ENCODE assay signal across 1 cellular context in the genomic region with DNA sequence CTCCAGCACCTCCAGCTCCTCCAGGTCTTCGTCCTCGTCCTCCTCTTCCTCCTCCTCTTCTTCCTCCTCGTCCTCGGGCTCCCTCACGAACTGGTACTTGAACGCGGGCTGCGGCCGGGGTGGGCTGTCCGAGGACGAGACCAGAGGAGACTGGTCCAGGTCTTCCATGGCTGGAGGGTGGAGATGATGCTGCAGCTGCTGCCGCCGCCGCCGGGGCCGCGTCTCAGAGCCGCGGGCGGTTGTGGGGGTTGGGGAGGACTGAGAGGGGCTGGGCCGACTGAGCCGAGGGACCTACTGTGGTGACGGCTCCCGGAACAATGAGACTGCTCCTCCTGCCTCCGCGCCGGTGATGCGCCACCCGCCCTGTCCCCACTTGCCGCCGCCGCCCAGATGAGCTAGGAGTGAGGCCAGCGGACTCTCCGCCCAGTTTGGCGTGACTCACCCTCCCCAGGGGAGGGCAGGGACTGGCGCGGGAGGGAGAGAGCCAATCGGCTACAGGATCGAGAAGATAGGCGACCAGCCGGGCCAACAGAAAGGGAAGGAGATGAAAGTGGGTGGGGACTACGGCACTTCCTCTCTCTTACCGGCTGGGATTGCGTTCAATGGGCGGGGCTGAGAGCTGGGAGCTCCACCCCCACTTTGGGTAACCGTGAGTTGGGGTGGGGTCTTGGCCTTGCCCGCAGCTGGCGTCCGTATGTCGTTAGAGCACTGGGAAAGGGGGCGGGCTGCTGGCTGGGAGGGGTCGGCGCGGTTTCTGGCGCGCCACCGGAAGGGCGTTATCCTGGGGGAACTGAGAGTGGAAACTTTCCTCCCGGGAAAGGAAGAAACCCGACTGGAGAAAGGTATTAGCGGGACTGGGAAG.
TF ChIP-seq lines count a peak whose summit lies in the region.

A gene with protein sequence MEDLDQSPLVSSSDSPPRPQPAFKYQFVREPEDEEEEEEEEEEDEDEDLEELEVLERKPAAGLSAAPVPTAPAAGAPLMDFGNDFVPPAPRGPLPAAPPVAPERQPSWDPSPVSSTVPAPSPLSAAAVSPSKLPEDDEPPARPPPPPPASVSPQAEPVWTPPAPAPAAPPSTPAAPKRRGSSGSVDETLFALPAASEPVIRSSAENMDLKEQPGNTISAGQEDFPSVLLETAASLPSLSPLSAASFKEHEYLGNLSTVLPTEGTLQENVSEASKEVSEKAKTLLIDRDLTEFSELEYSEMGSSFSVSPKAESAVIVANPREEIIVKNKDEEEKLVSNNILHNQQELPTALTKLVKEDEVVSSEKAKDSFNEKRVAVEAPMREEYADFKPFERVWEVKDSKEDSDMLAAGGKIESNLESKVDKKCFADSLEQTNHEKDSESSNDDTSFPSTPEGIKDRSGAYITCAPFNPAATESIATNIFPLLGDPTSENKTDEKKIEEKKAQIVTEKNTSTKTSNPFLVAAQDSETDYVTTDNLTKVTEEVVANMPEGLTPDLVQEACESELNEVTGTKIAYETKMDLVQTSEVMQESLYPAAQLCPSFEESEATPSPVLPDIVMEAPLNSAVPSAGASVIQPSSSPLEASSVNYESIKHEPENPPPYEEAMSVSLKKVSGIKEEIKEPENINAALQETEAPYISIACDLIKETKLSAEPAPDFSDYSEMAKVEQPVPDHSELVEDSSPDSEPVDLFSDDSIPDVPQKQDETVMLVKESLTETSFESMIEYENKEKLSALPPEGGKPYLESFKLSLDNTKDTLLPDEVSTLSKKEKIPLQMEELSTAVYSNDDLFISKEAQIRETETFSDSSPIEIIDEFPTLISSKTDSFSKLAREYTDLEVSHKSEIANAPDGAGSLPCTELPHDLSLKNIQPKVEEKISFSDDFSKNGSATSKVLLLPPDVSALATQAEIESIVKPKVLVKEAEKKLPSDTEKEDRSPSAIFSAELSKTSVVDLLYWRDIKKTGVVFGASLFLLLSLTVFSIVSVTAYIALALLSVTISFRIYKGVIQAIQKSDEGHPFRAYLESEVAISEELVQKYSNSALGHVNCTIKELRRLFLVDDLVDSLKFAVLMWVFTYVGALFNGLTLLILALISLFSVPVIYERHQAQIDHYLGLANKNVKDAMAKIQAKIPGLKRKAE (minus strand): TSS at position 319 of the 862 bp plus-strand sequence. CDS start 151 bp downstream, at position 168.

TF ChIP-seq in H1, 55 proteins besides CTCF, POLR2A, EP300 and RAD21 (continued from another document and continues in another):
- TF ChIP-seq HDAC2 (IDR thresholded peaks at IDR 0.05; ENCODE audit: borderline replicate concordance in 1 of 2, low read depth in 2 of 2, low read length in 2 of 2) (no peak; a peak in 1 of 4 replicates), CBX8 (IDR thresholded peaks at IDR 0.05; ENCODE audit: borderline replicate concordance, low read depth, low read length) (no peak), MAX (IDR thresholded peaks at IDR 0.05) (peak; percentile 64), CBX5 (IDR thresholded peaks at IDR 0.05; ENCODE audit: low read depth, low read length) (no peak), CHD7 (IDR thresholded peaks at IDR 0.05; ENCODE audit: insufficient replicate concordance, low read length) (no peak), BRCA1 (IDR thresholded peaks at IDR 0.05; ENCODE audit: low read depth, low read length) (no peak), KDM1A (IDR thresholded peaks at IDR 0.05; ENCODE audit: borderline replicate concordance, low read length) (no peak), BACH1 (IDR thresholded peaks at IDR 0.05; ENCODE audit: low read length) (no peak), CHD1 (IDR thresholded peaks at IDR 0.05; ENCODE audit: low read depth, low read length) (no peak; the same call in 1 of the 2 replicates), SP2 (IDR thresholded peaks at IDR 0.05; ENCODE audit: low read length) (peak; percentile 78), GTF2F1 (IDR thresholded peaks at IDR 0.05; ENCODE audit: borderline replicate concordance, low read depth, low read length) (no peak), TAF7 (optimal IDR thresholded peaks at IDR 0.05; ENCODE audit: borderline replicate concordance, low read depth, low read length) (peak; percentile 79), ATF3 (IDR thresholded peaks at IDR 0.05; ENCODE audit: insufficient read depth, low read depth, low read length) (no peak), RBBP5 (IDR thresholded peaks at IDR 0.05; ENCODE audit: borderline replicate concordance, low read depth, low read length) (0 out of 2 replicates have a peak, but pooled peaks have one; percentile 64), KDM5A (IDR thresholded peaks at IDR 0.05; ENCODE audit: low read length) (no peak), EZH2 (IDR thresholded peaks at IDR 0.05; ENCODE audit: low read depth, low read length, severe bottlenecking) (no peak), RFX5 (IDR thresholded peaks at IDR 0.05; ENCODE audit: borderline replicate concordance, low read depth, low read length) (no peak), CEBPB (IDR thresholded peaks at IDR 0.05; ENCODE audit: low read depth, low read length) (no peak), SAP30 (IDR thresholded peaks at IDR 0.05; ENCODE audit: insufficient read depth, insufficient replicate concordance, low read length) (no peak), SP1 (IDR thresholded peaks at IDR 0.05; ENCODE audit: low read depth, low read length) (peak; percentile 96), SRF (IDR thresholded peaks at IDR 0.05; ENCODE audit: low read depth, low read length) (no peak), JUN (IDR thresholded peaks at IDR 0.05; ENCODE audit: low read depth, low read length) (no peak), SP4 (IDR thresholded peaks at IDR 0.05; ENCODE audit: low read length) (0 out of 2 replicates have a peak, but pooled peaks have one; percentile 91), SIRT6 (IDR thresholded peaks at IDR 0.05; ENCODE audit: low read length) (no peak), JUND (IDR thresholded peaks at IDR 0.05; ENCODE audit: low read length) (peak; percentile 96), CTBP2 (IDR thresholded peaks at IDR 0.05; ENCODE audit: borderline replicate concordance, insufficient read depth, insufficient read length, low read length) (no peak), FOSL1 (IDR thresholded peaks at IDR 0.05; ENCODE audit: insufficient read depth, low read depth, low read length) (no peak), YY1 (IDR thresholded peaks at IDR 0.05; ENCODE audit: low read depth, low read length) (no peak), CREB1 (IDR thresholded peaks at IDR 0.05) (peak; percentile 79), USF2 (IDR thresholded peaks at IDR 0.05; ENCODE audit: low read length) (no peak), CHD2 (IDR thresholded peaks at IDR 0.05; ENCODE audit: low read length) (peak; percentile 86), POLR2AphosphoS5 (IDR thresholded peaks at IDR 0.05; ENCODE audit: low read depth, low read length) (peak; percentile 97), TBP (IDR thresholded peaks at IDR 0.05; ENCODE audit: low read depth, low read length) (peak; percentile 91), SIN3A (conservative IDR thresholded peaks at IDR 0.05 in 1 of 2, IDR thresholded peaks at IDR 0.05 in 1 of 2; ENCODE audit: low read depth in 1 of 2, low read length in 2 of 2) (peak in 1 of 2 experiments; percentile 49; a peak in 1 of 4 replicates), POU5F1 (IDR thresholded peaks at IDR 0.05; ENCODE audit: low read depth, low read length) (no peak), KDM4A (IDR thresholded peaks at IDR 0.05; ENCODE audit: low read depth, low read length, severe bottlenecking) (no peak), HDAC6 (IDR thresholded peaks at IDR 0.05; ENCODE audit: low read depth, low read length) (no peak), TCF12 (IDR thresholded peaks at IDR 0.05; ENCODE audit: low read depth, low read length) (no peak), MAFK (IDR thresholded peaks at IDR 0.05; ENCODE audit: low read depth, low read length) (no peak)
- TF ChIP-seq, protein P1, sequence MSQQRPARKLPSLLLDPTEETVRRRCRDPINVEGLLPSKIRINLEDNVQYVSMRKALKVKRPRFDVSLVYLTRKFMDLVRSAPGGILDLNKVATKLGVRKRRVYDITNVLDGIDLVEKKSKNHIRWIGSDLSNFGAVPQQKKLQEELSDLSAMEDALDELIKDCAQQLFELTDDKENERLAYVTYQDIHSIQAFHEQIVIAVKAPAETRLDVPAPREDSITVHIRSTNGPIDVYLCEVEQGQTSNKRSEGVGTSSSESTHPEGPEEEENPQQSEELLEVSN (IDR thresholded peaks at IDR 0.05) = no peak; the same call in 1 of the 2 replicates
- TF ChIP-seq, protein P2, sequence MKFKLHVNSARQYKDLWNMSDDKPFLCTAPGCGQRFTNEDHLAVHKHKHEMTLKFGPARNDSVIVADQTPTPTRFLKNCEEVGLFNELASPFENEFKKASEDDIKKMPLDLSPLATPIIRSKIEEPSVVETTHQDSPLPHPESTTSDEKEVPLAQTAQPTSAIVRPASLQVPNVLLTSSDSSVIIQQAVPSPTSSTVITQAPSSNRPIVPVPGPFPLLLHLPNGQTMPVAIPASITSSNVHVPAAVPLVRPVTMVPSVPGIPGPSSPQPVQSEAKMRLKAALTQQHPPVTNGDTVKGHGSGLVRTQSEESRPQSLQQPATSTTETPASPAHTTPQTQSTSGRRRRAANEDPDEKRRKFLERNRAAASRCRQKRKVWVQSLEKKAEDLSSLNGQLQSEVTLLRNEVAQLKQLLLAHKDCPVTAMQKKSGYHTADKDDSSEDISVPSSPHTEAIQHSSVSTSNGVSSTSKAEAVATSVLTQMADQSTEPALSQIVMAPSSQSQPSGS (IDR thresholded peaks at IDR 0.05; ENCODE audit: low read length) = no peak
